13 cellular contexts compared by ENCODE assay signal in genomic region chr7:77460057-77460486, GRCh38. TPM values are rescaled to one million over a fixed set of nuclear protein-coding genes. Genes with fewer than 3 reads are reported as not detected.
DNase-seq lines count a peak whose midpoint lies in the region; ATAC-seq and TF ChIP-seq lines count a peak whose summit lies in the region.
"Had no signal": no experiment of that assay in that cellular context is flagged by ENCODE, and none has a peak within 500 bp of the region (broad histone marks: within the 10 kb centered on the region; RNA-seq: fewer than 3 reads in every experiment).

No MANE protein-coding gene starts in this region.

- no peak overlapping the region for H3K9ac ChIP-seq in PC-3 (ENCODE audit: low read length)

- TF ChIP-seq CTCF in 22Rv1 (IDR thresholded peaks at IDR 0.05) (peak; percentile 74), HFFc6 (IDR thresholded peaks at IDR 0.05) (peak; percentile 50), PC-3 (conservative IDR thresholded peaks at IDR 0.05; ENCODE audit: low read depth, low read length) (peak; percentile 53), foreskin fibroblast (IDR thresholded peaks at IDR 0.05; ENCODE audit: low read depth, low read length) (peak; percentile 14), osteoblast (IDR thresholded peaks at IDR 0.05; ENCODE audit: extremely low read depth, low read depth, low read length) (no peak)

- no peak for ATAC-seq in PC-3
- ATAC-seq in GM19452 (IDR thresholded peaks at IDR 0.05; ENCODE audit: unreplicated experiment), result no peak

- intact Hi-C loops in PC-3 (cut with micrococcal nuclease) (no loop called here), head of caudate nucleus (cut with DNase I) (no loop called here)

- POLR2A ChIA-PET in PC-3 (lab: Charles Lee; ENCODE audit: unreplicated experiment), result no interaction called here

- no peaks in the 10 kb centered on the region for H3K36me3 Mint-ChIP-seq in HFFc6 (ENCODE audit: low read depth)

- H3K27me3 Mint-ChIP-seq in HFFc6 (ENCODE audit: insufficient read depth), result no peaks in the 10 kb centered on the region

- H3K4me2 ChIP-seq in PC-3 (ENCODE audit: low read length), result peak overlapping the region; percentile 18; the same call in 1 of the 2 replicates
- no peak overlapping the region for H3K4me2 ChIP-seq in osteoblast (ENCODE audit: insufficient read depth, low read length)

- H4K20me1 ChIP-seq in PC-3 (ENCODE audit: low read length) (no peaks in the 10 kb centered on the region), osteoblast (ENCODE audit: insufficient read depth, low read length) (no peaks in the 10 kb centered on the region)

- no TSS peak for BruUV-seq in PC-3 (replicated peaks; lab: Mats Ljungman, UMichigan)

- H3K27ac Mint-ChIP-seq in HFFc6, result no peak overlapping the region

- CTCF ChIA-PET in PC-3 (lab: Charles Lee), result interaction anchor here (0.5 kb wide), 1 partner anchor 101 kb away, joined by 3 read pairs; no protein-coding TSS in a partner anchor

- H3K36me3 ChIP-seq in PC-3 (ENCODE audit: low read depth, low read length), result no peaks in the 10 kb centered on the region
- no peaks in the 10 kb centered on the region for H3K36me3 ChIP-seq in osteoblast (ENCODE audit: insufficient read depth, low read length)

- H3K9me2 ChIP-seq in PC-3 (replicated peaks; ENCODE audit: low read length), result no peaks in the 10 kb centered on the region

- peaks cover 62% of the 10 kb centered on the region for H3K4me1 Mint-ChIP-seq in HFFc6 (ENCODE audit: low read depth)

- no peaks in the 10 kb centered on the region for H3K27me3 ChIP-seq in PC-3 (ENCODE audit: low read length)
- no peaks in the 10 kb centered on the region for H3K27me3 ChIP-seq in osteoblast (ENCODE audit: insufficient read depth, low read length)

- H3K4me1 ChIP-seq in PC-3 (ENCODE audit: insufficient read depth, low read length), result peaks cover 58% of the 10 kb centered on the region
- H3K4me1 ChIP-seq in osteoblast (ENCODE audit: insufficient read depth, low read length), result peaks cover 11% of the 10 kb centered on the region

- H2AFZ ChIP-seq in PC-3 (ENCODE audit: low read length), result no peak overlapping the region
- no peak overlapping the region for H2AFZ ChIP-seq in osteoblast (ENCODE audit: low read length)

- H3K4me3 Mint-ChIP-seq in HFFc6, result no peak overlapping the region

- DNase-seq in HFFc6 (no peak), PC-3 (no peak), foreskin fibroblast (peak in 1 of 2 donors; percentile 25), head of caudate nucleus (no peak), osteoblast (ENCODE audit: insufficient read length, low spot score, missing footprints) (no peak), DMS114 treated with DMSO at 0.1 percent for 48 hours (lab: John Stamatoyannopoulos, UW; ENCODE audit: unreplicated experiment) (no peak)
- DNase-seq: activated CD4-positive, CD25-positive, alpha-beta regulatory T cell; mammary epithelial cell; nucleus accumbens; stimulated activated CD8-positive, alpha-beta memory T cell treated with anti-CD3 and anti-CD28 coated beads, Interleukin-4, amount 100 ng/mL, for 48 hours had no signal

- H3K9me3 ChIP-seq in PC-3 (ENCODE audit: low read length), result no peaks in the 10 kb centered on the region
- no peaks in the 10 kb centered on the region for H3K9me3 ChIP-seq in osteoblast (ENCODE audit: low read depth, low read length)

- H3F3A ChIP-seq in PC-3 (ENCODE audit: low read length, unreplicated experiment), result peaks cover 7% of the 10 kb centered on the region

- H3K79me2 ChIP-seq in PC-3 (ENCODE audit: low read length) (no peaks in the 10 kb centered on the region), osteoblast (ENCODE audit: insufficient read depth, low read length) (no peaks in the 10 kb centered on the region)

- H3K9me3 Mint-ChIP-seq in HFFc6, result no peaks in the 10 kb centered on the region

- H3K4me3 ChIP-seq in PC-3 (ENCODE audit: low read length) (no peak overlapping the region), foreskin fibroblast (ENCODE audit: low read depth in 1 of 2, low read length in 2 of 2) (no peak overlapping the region), osteoblast (ENCODE audit: insufficient read depth, low read length) (no peak overlapping the region)
- H3K4me3 ChIP-seq: SK-N-MC had no signal

- H3K27ac ChIP-seq in 22Rv1 (peak overlapping the region; percentile 60), PC-3 (ENCODE audit: low read length) (peak overlapping the region; percentile 67), osteoblast (ENCODE audit: low read depth, low read length) (no peak overlapping the region)
- H3K27ac ChIP-seq: SK-N-MC had no signal

RNA-seq across cellular contexts. Expression of gene GSAP, which starts 43.9 kb away (rescaled TPM):
- total RNA-seq in HFFc6 (2021; fragmentation: NEBNext Ultra II Directional; extraction: Animal tissue kit (Norgen Biotek cat#: 25700)), result 1 to 10 TPM; 1.4 to 2.8 (median 2.2) TPM
- total RNA-seq in PC-3 (2014; rRNA removed) (2.5 and 6.5 TPM in 2 replicates), osteoblast (10.6 and 13.0 TPM in 2 replicates)
